In genomic region chr7:10974717-10975032, GRCh38 we compare ENCODE assay signal across 8 cellular contexts. TPM values are rescaled to one million over a fixed set of nuclear protein-coding genes. Genes with fewer than 3 reads are reported as not detected.
DNase-seq lines count a peak whose midpoint lies in the region; ATAC-seq and TF ChIP-seq lines count a peak whose summit lies in the region.

No MANE protein-coding gene starts in this region.

- ATAC-seq in heart right ventricle (no peak), HG03457 (IDR thresholded peaks at IDR 0.05; ENCODE audit: unreplicated experiment) (no peak)

- H3K9me3 ChIP-seq in heart right ventricle (no peaks in the 10 kb centered on the region), OCI-LY7 (ENCODE audit: low read length) (no peaks in the 10 kb centered on the region)

- no peaks in the 10 kb centered on the region for H3K9me2 ChIP-seq in OCI-LY7 (ENCODE audit: insufficient read depth, low read length)

- H2AFZ ChIP-seq in OCI-LY7 (ENCODE audit: low read length) = peak overlapping the region; percentile 80; the same call in 1 of the 2 replicates

- H3K4me3 ChIP-seq in heart right ventricle (peak overlapping the region; percentile 62 to 88 (median 84)), OCI-LY7 (ENCODE audit: low read depth, low read length, poor library complexity, severe bottlenecking) (peak overlapping the region; percentile 98), epithelial cell of proximal tubule (ENCODE audit: low read depth, low read length) (peak overlapping the region; percentile 86), rectal smooth muscle tissue (ENCODE audit: low read length) (peak overlapping the region; percentile 92)

- peak overlapping the region; percentile 75 for H3K9ac ChIP-seq in rectal smooth muscle tissue (ENCODE audit: low read length)

- TF ChIP-seq CTCF in heart right ventricle (IDR thresholded peaks at IDR 0.05) (no peak), OCI-LY7 (conservative IDR thresholded peaks at IDR 0.05; ENCODE audit: low read length) (no peak), epithelial cell of proximal tubule (conservative IDR thresholded peaks at IDR 0.05; ENCODE audit: low read depth, low read length) (no peak)

- H4K20me1 ChIP-seq in OCI-LY7 (ENCODE audit: insufficient read depth, low read length) = peaks cover 12% of the 10 kb centered on the region; the same call in 1 of the 2 replicates

- H3K4me2 ChIP-seq in OCI-LY7 (ENCODE audit: low read length) = peak overlapping the region; percentile 93

- H3K4me1 ChIP-seq in heart right ventricle = peaks cover 0 to 22% (median 17%) of the 10 kb centered on the region in 9 donors
- peaks cover 33% of the 10 kb centered on the region for H3K4me1 ChIP-seq in OCI-LY7 (ENCODE audit: insufficient read depth, low read length, poor library complexity, severe bottlenecking)
- peaks cover 6% of the 10 kb centered on the region for H3K4me1 ChIP-seq in rectal smooth muscle tissue (ENCODE audit: control insufficient read depth, insufficient read depth, low read length)

- no TSS peak for BruUV-seq in OCI-LY7 (replicated peaks; lab: Mats Ljungman, UMichigan)

- H3K27me3 ChIP-seq in heart right ventricle (peaks cover 0 to 4% (median 0%) of the 10 kb centered on the region in 7 donors), rectal smooth muscle tissue (ENCODE audit: control insufficient read depth, insufficient read depth, low read length) (no peaks in the 10 kb centered on the region)

- intact Hi-C loops in heart right ventricle (cut with DNase I) (loop anchor here in 1 of 10 donors (10.0 kb wide), 1 partner anchor 220 kb away; no protein-coding TSS in a partner anchor), cardiac septum (cut with DNase I) (no loop called here), OCI-LY7 (cut with micrococcal nuclease; ENCODE audit: unreplicated experiment) (no loop called here)

- peaks cover 59% of the 10 kb centered on the region for H3K79me2 ChIP-seq in OCI-LY7 (ENCODE audit: insufficient read depth, low read depth, low read length)

- WGBS in heart right ventricle, 2 donors = 17 to 26% methylated on average over 3 of the region's 3 CpGs

- POLR2A ChIA-PET in OCI-LY7 (lab: Charles Lee) = interaction anchor here (0.7 to 2.6 kb wide), 6 partner anchors 8 to 119 kb away, joined by 3 to 29 read pairs (median 4); a partner anchor contains a TSS

- H3K36me3 ChIP-seq in heart right ventricle (peaks cover 0 to 28% (median 6%) of the 10 kb centered on the region in 9 donors), OCI-LY7 (ENCODE audit: insufficient read depth, low read length) (peaks cover 41% of the 10 kb centered on the region), rectal smooth muscle tissue (ENCODE audit: control insufficient read depth, insufficient read depth, low read length) (no peaks in the 10 kb centered on the region)

- DNase-seq in heart right ventricle (no peak), cardiac septum (ENCODE audit: low spot score) (no peak), OCI-LY7 (ENCODE audit: low spot score) (no peak), epithelial cell of proximal tubule (ENCODE audit: low read depth) (no peak), hypothalamus (lab: John Stamatoyannopoulos, UW) (no peak)
- DNase-seq in activated CD8-positive, alpha-beta memory T cell treated with anti-CD3 and anti-CD28 coated beads, Interleukin-2, amount 50 U/mL, for 4 hours = no peak

- CTCF ChIA-PET in OCI-LY7 (lab: Charles Lee; ENCODE audit: unreplicated experiment) = interaction anchor here (1.0 kb wide), 1 partner anchor 33 kb away, joined by 3 read pairs; no protein-coding TSS in a partner anchor

- H3K27ac ChIP-seq in heart right ventricle (peak overlapping the region in 3 of 10 donors; percentile 86 to 93 (median 89)), OCI-LY7 (ENCODE audit: low read depth, low read length, poor library complexity, severe bottlenecking) (peak overlapping the region; percentile 67), rectal smooth muscle tissue (ENCODE audit: low read depth, low read length) (no peak overlapping the region)

RNA-seq across cellular contexts. Expression of gene PHF14, which starts 1.0 kb away (rescaled TPM):
- 10 to 100 TPM; 14.1 to 16.8 (median 14.8) TPM for total RNA-seq in heart right ventricle
- 10 to 100 TPM; 11.9 to 21.4 TPM for polyA plus RNA-seq in heart right ventricle
- total RNA-seq in cardiac septum = 15.6 TPM
- total RNA-seq in OCI-LY7 (2014; rRNA removed; shearing (Covaris generic)) = 39.9 and 44.0 TPM in 2 replicates
- total RNA-seq in OCI-LY7 (2022) = 51.4 and 55.5 TPM in 2 replicates
- 16.7 and 23.2 TPM in 2 replicates for total RNA-seq in epithelial cell of proximal tubule
